ENCODE assay signal across 10 cellular contexts in the genomic region with DNA sequence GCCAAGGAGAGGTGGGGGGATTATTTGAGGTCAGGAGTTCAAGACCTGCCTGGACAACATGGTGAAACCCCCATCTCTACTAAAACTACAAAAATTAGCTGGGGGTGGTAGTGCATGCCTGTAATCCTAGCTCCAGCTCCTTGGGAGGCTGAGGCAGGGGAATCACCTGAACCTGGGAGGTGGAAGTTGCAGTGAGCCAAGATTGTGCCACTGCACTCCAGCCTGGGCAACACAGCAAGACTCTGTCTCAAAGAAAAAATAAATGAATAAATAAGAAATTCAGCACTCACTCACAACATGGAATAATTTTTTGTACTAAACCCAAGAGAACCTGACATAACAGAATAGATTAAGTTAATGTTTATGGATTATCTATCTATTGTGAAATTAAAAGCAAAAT. TPM values are rescaled to one million over a fixed set of nuclear protein-coding genes. Genes with fewer than 3 reads are reported as not detected.
DNase-seq lines count a peak whose midpoint lies in the region; ATAC-seq and TF ChIP-seq lines count a peak whose summit lies in the region.
"Not testable (repeated sequence)": the region's sequence is repeated elsewhere in the genome, so short reads cannot be mapped to it uniquely, and the experiment has no call there.
"Had no signal": no experiment of that assay in that cellular context is flagged by ENCODE, and none has a peak within 500 bp of the region (broad histone marks: within the 10 kb centered on the region; RNA-seq: fewer than 3 reads in every experiment).

No MANE protein-coding gene starts in this region.

- POLR2A ChIA-PET in HEK293 (lab: Yijun Ruan, JAX) = not testable (repeated sequence)
- POLR2A ChIA-PET in MCF 10A (lab: Yijun Ruan, JAX) = interaction anchor here (0.8 to 2.5 kb wide), 3 partner anchors 9 to 13 kb away, joined by 3 to 16 read pairs (median 8); partner anchors contain the start of gene SPART

- intact Hi-C loops in CD14-positive monocyte (cut with micrococcal nuclease); MCF 10A (cut with micrococcal nuclease): not testable (repeated sequence)

- H3K36me3 ChIP-seq in HEK293 (ENCODE audit: control insufficient read depth in 2 of 2, insufficient read depth in 1 of 2, low read length in 2 of 2) (peaks cover 16 to 35% of the 10 kb centered on the region in 2 experiments), RWPE2 (ENCODE audit: low read depth) (peaks cover 70% of the 10 kb centered on the region), adipocyte (ENCODE audit: control insufficient read depth, insufficient read depth, low read length, severe bottlenecking) (peaks cover 62% of the 10 kb centered on the region)

- peaks cover 46 to 55% of the 10 kb centered on the region in 2 donors for H3K36me3 Mint-ChIP-seq in CD14-positive monocyte
- H3K36me3 Mint-ChIP-seq in MCF 10A (ENCODE audit: insufficient read depth, unreplicated experiment) = peaks cover 70% of the 10 kb centered on the region
- peaks cover 43% of the 10 kb centered on the region for H3K36me3 Mint-ChIP-seq in osteocyte (ENCODE audit: unreplicated experiment)

- BruUV-seq in MCF 10A (replicated peaks; lab: Mats Ljungman, UMichigan) = not testable (repeated sequence)

- not testable (repeated sequence) for H3K27me3 ChIP-seq in RWPE2 (ENCODE audit: insufficient read depth, poor library complexity, severe bottlenecking); adipocyte (replicated peaks; ENCODE audit: control insufficient read depth, insufficient read depth, low read length)

- H3K4me3 ChIP-seq in HEK293 (ENCODE audit: low read depth, low read length); RWPE2 (ENCODE audit: severe bottlenecking): not testable (repeated sequence)
- H3K4me3 ChIP-seq in adipocyte (ENCODE audit: low read length) = peak overlapping the region; percentile 48

- not testable (repeated sequence) for TF ChIP-seq CTCF in CD14-positive monocyte (IDR thresholded peaks at IDR 0.05); HEK293 (tag by site-specific recombination; IDR thresholded peaks at IDR 0.05); RWPE2 (IDR thresholded peaks at IDR 0.05; ENCODE audit: poor library complexity, severe bottlenecking); MCF 10A (IDR thresholded peaks at IDR 0.05; ENCODE audit: unreplicated experiment); osteocyte (IDR thresholded peaks at IDR 0.05)

- H3K27ac Mint-ChIP-seq in CD14-positive monocyte (peak overlapping the region in 5 of 7 donors; percentile 41 to 84 (median 70)), MCF 10A (ENCODE audit: low read depth, unreplicated experiment) (peak overlapping the region; percentile 23), osteocyte (ENCODE audit: unreplicated experiment) (peak overlapping the region; percentile 23)

- not testable (repeated sequence) for H3K9me3 ChIP-seq in HEK293 (ENCODE audit: control insufficient read depth, insufficient read depth, low read depth, low read length); RWPE2 (ENCODE audit: severe bottlenecking); adipocyte (ENCODE audit: control insufficient read depth, low read length)

- H3K27me3 Mint-ChIP-seq in CD14-positive monocyte (ENCODE audit: low read depth in 3 of 3); MCF 10A (ENCODE audit: insufficient read depth, unreplicated experiment); osteocyte (ENCODE audit: unreplicated experiment): not testable (repeated sequence)

- not testable (repeated sequence) for DNase-seq in CD14-positive monocyte (ENCODE audit: low spot score); RWPE2 (ENCODE audit: low spot score); adipocyte (ENCODE audit: low read depth); MCF 10A (ENCODE audit: unreplicated experiment); epithelial cell of prostate (ENCODE audit: low read depth, low spot score); osteocyte (ENCODE audit: extremely low spot score, unreplicated experiment)

- peaks cover 13% of the 10 kb centered on the region for H3K4me1 ChIP-seq in HEK293 (ENCODE audit: control insufficient read depth, insufficient read depth, low read length)
- H3K4me1 ChIP-seq in RWPE2 (ENCODE audit: insufficient read depth, poor library complexity, severe bottlenecking) = peaks cover 18% of the 10 kb centered on the region
- peaks cover 36% of the 10 kb centered on the region for H3K4me1 ChIP-seq in adipocyte (ENCODE audit: control insufficient read depth, insufficient read depth, low read length)

- ATAC-seq in RWPE2 (ENCODE audit: low read depth) = not testable (repeated sequence)

- not testable (repeated sequence) for H3K4me3 Mint-ChIP-seq in CD14-positive monocyte; MCF 10A (ENCODE audit: unreplicated experiment); osteocyte (ENCODE audit: unreplicated experiment)

- not testable (repeated sequence) for H3K27ac ChIP-seq in HEK293 (ENCODE audit: extremely low read depth, low read depth, low read length)
- peak overlapping the region; percentile 48 for H3K27ac ChIP-seq in RWPE2 (ENCODE audit: poor library complexity, severe bottlenecking)
- peak overlapping the region; percentile 62 for H3K27ac ChIP-seq in epithelial cell of prostate

- not testable (repeated sequence) for H3K9me3 Mint-ChIP-seq in CD14-positive monocyte; MCF 10A (ENCODE audit: unreplicated experiment); osteocyte (ENCODE audit: unreplicated experiment)

- H3K4me1 Mint-ChIP-seq in CD14-positive monocyte = not testable (repeated sequence)
- H3K4me1 Mint-ChIP-seq in MCF 10A (ENCODE audit: insufficient read depth, unreplicated experiment) = peaks cover 28% of the 10 kb centered on the region
- peaks cover 27% of the 10 kb centered on the region for H3K4me1 Mint-ChIP-seq in osteocyte (ENCODE audit: unreplicated experiment)

- not testable (repeated sequence) for H3K9ac ChIP-seq in adipocyte (ENCODE audit: low read length)

- CTCF ChIA-PET in HEK293 (lab: Yijun Ruan, JAX) = not testable (repeated sequence)
- CTCF ChIA-PET in MCF 10A (lab: Yijun Ruan, JAX) = interaction anchor here (0.6 to 1.8 kb wide), 4 partner anchors 10 to 511 kb away, joined by 3 to 5 read pairs (median 4); no protein-coding TSS in a partner anchor

TF ChIP-seq in HEK293, 187 proteins besides CTCF, POLR2A, EP300 and RAD21:
- TF ChIP-seq ZNF121 (tag by site-specific recombination; IDR thresholded peaks at IDR 0.05) (peak; percentile 52; the same call in 1 of the 2 replicates), GLIS1 (tag by site-specific recombination; IDR thresholded peaks at IDR 0.05) (peak; percentile 40)

RNA-seq across cellular contexts. Expression of gene SPART, which starts 13.9 kb away (rescaled TPM):
- 10 to 100 TPM; 29.8 to 37.0 TPM for polyA plus RNA-seq in CD14-positive monocyte
- total RNA-seq in MCF 10A (2022) (83.1 and 100.0 TPM in 2 replicates), osteocyte (87.1 and 102 TPM in 2 replicates)
- total RNA-seq: Caco-2 had no signal

RNA-seq across cellular contexts. Expression of gene CCDC169, which starts 34.6 kb away (rescaled TPM):
- not detected for polyA plus RNA-seq in CD14-positive monocyte
- total RNA-seq in MCF 10A (2022) (5.7 and 5.9 TPM in 2 replicates), osteocyte (0.43 and 0.60 TPM in 2 replicates)
- total RNA-seq: Caco-2; CD4-positive, CD25-positive, alpha-beta regulatory T cell; CD8-positive, alpha-beta T cell had no signal
- polyA plus RNA-seq: CD4-positive, CD25-positive, alpha-beta regulatory T cell had no signal
